In the genomic region with DNA sequence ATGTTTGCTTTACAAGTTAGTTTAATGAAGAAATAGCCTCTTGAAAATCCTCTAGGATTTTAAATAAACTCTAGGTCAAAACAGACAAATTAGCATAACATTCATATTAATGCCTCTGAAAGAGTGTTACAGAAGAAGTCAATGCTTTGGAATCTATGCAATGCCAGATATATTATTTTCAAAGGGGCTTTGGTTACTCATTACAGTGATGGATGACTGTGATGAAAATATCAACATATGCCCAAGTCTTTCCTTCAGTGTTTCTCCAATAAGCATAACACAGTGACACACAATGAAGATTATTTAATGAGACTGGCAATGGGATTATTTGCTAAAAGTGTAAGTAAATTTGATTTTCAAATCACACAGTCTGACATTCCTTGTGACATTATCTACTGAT, we compare ENCODE assay signal across 25 cellular contexts.
"Had no signal": no experiment of that assay in that cellular context is flagged by ENCODE, and none has a peak within 500 bp of the region (broad histone marks: within the 10 kb centered on the region; RNA-seq: fewer than 3 reads in every experiment).

No MANE protein-coding gene starts in this region.

- H3K27me3 ChIP-seq: cardiac muscle cell, right lobe of liver, stomach, thyroid gland, upper lobe of right lung had no signal

- H3K27ac ChIP-seq: cardiac muscle cell, right lobe of liver, skin epidermis, stomach, thyroid gland, upper lobe of right lung, WERI-Rb-1 had no signal

- H3K36me3 ChIP-seq: cardiac muscle cell, right lobe of liver, stomach, thyroid gland, upper lobe of right lung, WERI-Rb-1 had no signal

- H3K4me1 ChIP-seq: right lobe of liver, stomach, thyroid gland, upper lobe of right lung had no signal

- H3K4me1 Mint-ChIP-seq: activated CD4-positive, alpha-beta T cell treated with anti-CD3 and anti-CD28 coated beads, Interleukin-2, amount 10 ng/mL, durations not matched to agents 7 days and 5 days; activated CD8-positive, alpha-beta memory T cell treated with anti-CD3 and anti-CD28 coated beads, Interleukin-2, amount 10 ng/mL, durations not matched to agents 7 days and 5 days; activated naive CD4-positive, alpha-beta T cell treated with anti-CD3 and anti-CD28 coated beads, Interleukin-2, amount 50 U/mL, for 24 hours; activated naive CD8-positive, alpha-beta T cell treated with anti-CD3 and anti-CD28 coated beads, Interleukin-2, amount 50 U/mL, for 24 hours; nephron; stimulated activated naive B cell treated with anti-CD40 and anti-IgM and Interleukin-4, amounts not matched to agents 10 μg/mL and 1 μg/mL and 100 μg/mL, for 72 hours; T-helper 17 cell had no signal

- H3K9me3 Mint-ChIP-seq: activated CD4-positive, alpha-beta T cell treated with anti-CD3 and anti-CD28 coated beads, Interleukin-2, amount 10 ng/mL, durations not matched to agents 7 days and 5 days; activated naive CD4-positive, alpha-beta T cell treated with anti-CD3 and anti-CD28 coated beads, Interleukin-2, amount 50 U/mL, for 24 hours; brain; nephron had no signal

- H3K27ac Mint-ChIP-seq: activated CD4-positive, alpha-beta T cell treated with anti-CD3 and anti-CD28 coated beads, Interleukin-2, amount 10 ng/mL, durations not matched to agents 7 days and 5 days; activated CD8-positive, alpha-beta memory T cell treated with anti-CD3 and anti-CD28 coated beads, Interleukin-2, amount 10 ng/mL, durations not matched to agents 7 days and 5 days; activated CD8-positive, alpha-beta T cell treated with anti-CD3 and anti-CD28 coated beads for 36 hours; activated naive CD4-positive, alpha-beta T cell treated with anti-CD3 and anti-CD28 coated beads, Interleukin-2, amount 50 U/mL, for 24 hours; activated naive CD8-positive, alpha-beta T cell treated with anti-CD3 and anti-CD28 coated beads, Interleukin-2, amount 50 U/mL, for 24 hours; activated T-helper 2 cell treated with anti-CD3 and anti-CD28 coated beads, Interferon-gamma antibody, Interleukin-2, Interleukin-4, amounts not matched to agents 10 μg/mL and 5 μg/mL and 100 μg/mL, durations not matched to agents 14 hours and 24 hours and 36 hours; brain; nephron; stimulated activated naive B cell treated with anti-CD40 and anti-IgM and Interleukin-4, amounts not matched to agents 10 μg/mL and 1 μg/mL and 100 μg/mL, for 72 hours; T-helper 17 cell had no signal

- DNase-seq: activated CD4-positive, alpha-beta T cell treated with anti-CD3 and anti-CD28 coated beads, Interleukin-2, amount 10 ng/mL, durations not matched to agents 7 days and 5 days; activated CD8-positive, alpha-beta memory T cell treated with anti-CD3 and anti-CD28 coated beads, Interleukin-2, amount 10 ng/mL, durations not matched to agents 7 days and 5 days; activated CD8-positive, alpha-beta T cell treated with anti-CD3 and anti-CD28 coated beads for 36 hours; activated naive CD8-positive, alpha-beta T cell treated with anti-CD3 and anti-CD28 coated beads, Interleukin-2, amount 50 U/mL, for 24 hours; activated T-cell treated with anti-CD3 and anti-CD28 coated beads, Interleukin-2, amount 50 U/mL, for 48 hours; glutamatergic neuron; islet precursor cell; left colon; mammary epithelial cell; right lobe of liver; stimulated activated CD4-positive, alpha-beta T cell treated with anti-CD3 and anti-CD28 coated beads, Interleukin-4, amount 100 ng/mL, for 24 hours; stimulated activated naive B cell treated with anti-CD40 and anti-IgM and Interleukin-4, amounts not matched to agents 10 μg/mL and 1 μg/mL and 100 μg/mL, for 72 hours; stomach; T-helper 17 cell; T1000; thyroid gland; upper lobe of right lung; WERI-Rb-1 had no signal

- H3K4me3 ChIP-seq: cardiac muscle cell, right lobe of liver, skin epidermis, stomach, thyroid gland, upper lobe of right lung had no signal

- H3K36me3 Mint-ChIP-seq: activated CD8-positive, alpha-beta memory T cell treated with anti-CD3 and anti-CD28 coated beads, Interleukin-2, amount 10 ng/mL, durations not matched to agents 7 days and 5 days; activated naive CD4-positive, alpha-beta T cell treated with anti-CD3 and anti-CD28 coated beads, Interleukin-2, amount 50 U/mL, for 24 hours; brain; stimulated activated naive B cell treated with anti-CD40 and anti-IgM and Interleukin-4, amounts not matched to agents 10 μg/mL and 1 μg/mL and 100 μg/mL, for 72 hours had no signal

- H3K9me3 ChIP-seq: right lobe of liver, stomach, thyroid gland, upper lobe of right lung had no signal

- H3K27me3 Mint-ChIP-seq: activated CD4-positive, alpha-beta T cell treated with anti-CD3 and anti-CD28 coated beads, Interleukin-2, amount 10 ng/mL, durations not matched to agents 7 days and 5 days; activated CD8-positive, alpha-beta memory T cell treated with anti-CD3 and anti-CD28 coated beads, Interleukin-2, amount 10 ng/mL, durations not matched to agents 7 days and 5 days; activated CD8-positive, alpha-beta T cell treated with anti-CD3 and anti-CD28 coated beads for 36 hours; activated naive CD4-positive, alpha-beta T cell treated with anti-CD3 and anti-CD28 coated beads, Interleukin-2, amount 50 U/mL, for 24 hours; activated naive CD8-positive, alpha-beta T cell treated with anti-CD3 and anti-CD28 coated beads, Interleukin-2, amount 50 U/mL, for 24 hours; stimulated activated naive B cell treated with anti-CD40 and anti-IgM and Interleukin-4, amounts not matched to agents 10 μg/mL and 1 μg/mL and 100 μg/mL, for 72 hours; T-helper 17 cell had no signal

- H3K4me3 Mint-ChIP-seq: activated CD4-positive, alpha-beta T cell treated with anti-CD3 and anti-CD28 coated beads, Interleukin-2, amount 10 ng/mL, durations not matched to agents 7 days and 5 days; activated CD8-positive, alpha-beta memory T cell treated with anti-CD3 and anti-CD28 coated beads, Interleukin-2, amount 10 ng/mL, durations not matched to agents 7 days and 5 days; activated CD8-positive, alpha-beta T cell treated with anti-CD3 and anti-CD28 coated beads for 36 hours; activated naive CD4-positive, alpha-beta T cell treated with anti-CD3 and anti-CD28 coated beads, Interleukin-2, amount 50 U/mL, for 24 hours; activated naive CD8-positive, alpha-beta T cell treated with anti-CD3 and anti-CD28 coated beads, Interleukin-2, amount 50 U/mL, for 24 hours; brain; nephron; stimulated activated naive B cell treated with anti-CD40 and anti-IgM and Interleukin-4, amounts not matched to agents 10 μg/mL and 1 μg/mL and 100 μg/mL, for 72 hours; T-helper 17 cell had no signal

- ATAC-seq: activated CD4-positive, CD25-positive, alpha-beta regulatory T cell treated with anti-CD3 and anti-CD28 coated beads, Interleukin-2, amount 50 U/mL, for 24 hours; activated CD8-positive, alpha-beta memory T cell treated with anti-CD3 and anti-CD28 coated beads, Interleukin-2, amount 10 ng/mL, durations not matched to agents 7 days and 5 days; activated CD8-positive, alpha-beta T cell treated with anti-CD3 and anti-CD28 coated beads for 36 hours; activated naive CD8-positive, alpha-beta T cell treated with anti-CD3 and anti-CD28 coated beads, Interleukin-2, amount 50 U/mL, for 24 hours; left colon; right lobe of liver; stimulated activated naive B cell treated with anti-CD40 and anti-IgM and Interleukin-4, amounts not matched to agents 10 μg/mL and 1 μg/mL and 100 μg/mL, for 72 hours; T-helper 17 cell; upper lobe of right lung had no signal
